Comparison of ENCODE assay signal across 2 cellular contexts in the genomic region with DNA sequence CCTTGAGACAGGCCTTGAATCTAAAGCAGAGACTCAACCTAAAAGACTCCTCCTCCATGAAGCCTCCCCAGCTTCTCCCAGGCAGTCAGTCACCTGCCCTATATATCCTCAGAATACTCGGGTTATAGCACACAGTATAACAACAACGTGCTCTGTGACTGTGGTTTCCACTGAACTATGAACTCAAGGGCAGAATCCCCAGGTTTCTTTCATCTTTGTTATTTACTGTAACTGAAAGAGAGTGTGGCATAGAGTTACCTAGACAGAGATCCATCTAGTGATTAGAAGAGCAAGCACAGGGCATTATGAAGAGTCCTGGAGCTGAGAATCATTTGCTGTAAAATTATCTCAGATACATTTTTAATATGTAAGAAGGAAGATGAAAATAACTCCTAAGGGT.
TF ChIP-seq lines count a peak whose summit lies in the region.

No MANE protein-coding gene starts in this region.

TF ChIP-seq in HepG2, 621 proteins besides CTCF, POLR2A, EP300 and RAD21 (continues in another document):
- no peak for TF ChIP-seq KMT2B (CRISPR knock-in tag; IDR thresholded peaks at IDR 0.05)
- no peak for TF ChIP-seq ZNF282 (IDR thresholded peaks at IDR 0.05; ENCODE audit: partially characterized antibody)
- TF ChIP-seq, protein P1, sequence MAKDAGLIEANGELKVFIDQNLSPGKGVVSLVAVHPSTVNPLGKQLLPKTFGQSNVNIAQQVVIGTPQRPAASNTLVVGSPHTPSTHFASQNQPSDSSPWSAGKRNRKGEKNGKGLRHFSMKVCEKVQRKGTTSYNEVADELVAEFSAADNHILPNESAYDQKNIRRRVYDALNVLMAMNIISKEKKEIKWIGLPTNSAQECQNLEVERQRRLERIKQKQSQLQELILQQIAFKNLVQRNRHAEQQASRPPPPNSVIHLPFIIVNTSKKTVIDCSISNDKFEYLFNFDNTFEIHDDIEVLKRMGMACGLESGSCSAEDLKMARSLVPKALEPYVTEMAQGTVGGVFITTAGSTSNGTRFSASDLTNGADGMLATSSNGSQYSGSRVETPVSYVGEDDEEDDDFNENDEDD (CRISPR knock-in tag; IDR thresholded peaks at IDR 0.05; ENCODE audit: borderline replicate concordance): no peak
- TF ChIP-seq PRPF4 (IDR thresholded peaks at IDR 0.05; ENCODE audit: low read depth, low read length, poor library complexity, severe bottlenecking): no peak
- TF ChIP-seq SP1 (IDR thresholded peaks at IDR 0.05): no peak
- TF ChIP-seq SP1 (CRISPR knock-in tag; IDR thresholded peaks at IDR 0.05): no peak
- TF ChIP-seq, protein P2, sequence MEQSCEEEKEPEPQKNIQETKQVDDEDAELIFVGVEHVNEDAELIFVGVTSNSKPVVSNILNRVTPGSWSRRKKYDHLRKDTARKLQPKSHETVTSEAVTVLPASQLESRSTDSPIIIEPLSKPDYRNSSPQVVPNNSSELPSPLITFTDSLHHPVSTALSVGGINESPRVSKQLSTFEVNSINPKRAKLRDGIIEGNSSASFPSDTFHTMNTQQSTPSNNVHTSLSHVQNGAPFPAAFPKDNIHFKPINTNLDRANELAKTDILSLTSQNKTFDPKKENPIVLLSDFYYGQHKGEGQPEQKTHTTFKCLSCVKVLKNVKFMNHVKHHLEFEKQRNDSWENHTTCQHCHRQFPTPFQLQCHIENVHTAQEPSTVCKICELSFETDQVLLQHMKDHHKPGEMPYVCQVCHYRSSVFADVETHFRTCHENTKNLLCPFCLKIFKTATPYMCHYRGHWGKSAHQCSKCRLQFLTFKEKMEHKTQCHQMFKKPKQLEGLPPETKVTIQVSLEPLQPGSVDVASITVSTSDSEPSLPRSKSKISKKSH (CRISPR knock-in tag; IDR thresholded peaks at IDR 0.05; ENCODE audit: borderline replicate concordance): no peak
- TF ChIP-seq NONO (IDR thresholded peaks at IDR 0.05): no peak
- no peak for TF ChIP-seq NONO (CRISPR knock-in tag; conservative IDR thresholded peaks at IDR 0.05)
- no peak for TF ChIP-seq ZNF496 (CRISPR knock-in tag; IDR thresholded peaks at IDR 0.05; ENCODE audit: insufficient replicate concordance)
- TF ChIP-seq BCL6 (CRISPR knock-in tag; IDR thresholded peaks at IDR 0.05): peak; percentile 61
- TF ChIP-seq, protein P3, sequence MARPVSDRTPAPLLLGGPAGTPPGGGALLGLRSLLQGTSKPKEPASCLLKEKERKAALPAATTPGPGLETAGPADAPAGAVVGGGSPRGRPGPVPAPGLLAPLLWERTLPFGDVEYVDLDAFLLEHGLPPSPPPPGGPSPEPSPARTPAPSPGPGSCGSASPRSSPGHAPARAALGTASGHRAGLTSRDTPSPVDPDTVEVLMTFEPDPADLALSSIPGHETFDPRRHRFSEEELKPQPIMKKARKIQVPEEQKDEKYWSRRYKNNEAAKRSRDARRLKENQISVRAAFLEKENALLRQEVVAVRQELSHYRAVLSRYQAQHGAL (CRISPR knock-in tag; IDR thresholded peaks at IDR 0.05; ENCODE audit: not compliant biosample characterization): no peak
- TF ChIP-seq GLI4 (CRISPR knock-in tag; IDR thresholded peaks at IDR 0.05; ENCODE audit: borderline replicate concordance): no peak
- TF ChIP-seq, protein P4, sequence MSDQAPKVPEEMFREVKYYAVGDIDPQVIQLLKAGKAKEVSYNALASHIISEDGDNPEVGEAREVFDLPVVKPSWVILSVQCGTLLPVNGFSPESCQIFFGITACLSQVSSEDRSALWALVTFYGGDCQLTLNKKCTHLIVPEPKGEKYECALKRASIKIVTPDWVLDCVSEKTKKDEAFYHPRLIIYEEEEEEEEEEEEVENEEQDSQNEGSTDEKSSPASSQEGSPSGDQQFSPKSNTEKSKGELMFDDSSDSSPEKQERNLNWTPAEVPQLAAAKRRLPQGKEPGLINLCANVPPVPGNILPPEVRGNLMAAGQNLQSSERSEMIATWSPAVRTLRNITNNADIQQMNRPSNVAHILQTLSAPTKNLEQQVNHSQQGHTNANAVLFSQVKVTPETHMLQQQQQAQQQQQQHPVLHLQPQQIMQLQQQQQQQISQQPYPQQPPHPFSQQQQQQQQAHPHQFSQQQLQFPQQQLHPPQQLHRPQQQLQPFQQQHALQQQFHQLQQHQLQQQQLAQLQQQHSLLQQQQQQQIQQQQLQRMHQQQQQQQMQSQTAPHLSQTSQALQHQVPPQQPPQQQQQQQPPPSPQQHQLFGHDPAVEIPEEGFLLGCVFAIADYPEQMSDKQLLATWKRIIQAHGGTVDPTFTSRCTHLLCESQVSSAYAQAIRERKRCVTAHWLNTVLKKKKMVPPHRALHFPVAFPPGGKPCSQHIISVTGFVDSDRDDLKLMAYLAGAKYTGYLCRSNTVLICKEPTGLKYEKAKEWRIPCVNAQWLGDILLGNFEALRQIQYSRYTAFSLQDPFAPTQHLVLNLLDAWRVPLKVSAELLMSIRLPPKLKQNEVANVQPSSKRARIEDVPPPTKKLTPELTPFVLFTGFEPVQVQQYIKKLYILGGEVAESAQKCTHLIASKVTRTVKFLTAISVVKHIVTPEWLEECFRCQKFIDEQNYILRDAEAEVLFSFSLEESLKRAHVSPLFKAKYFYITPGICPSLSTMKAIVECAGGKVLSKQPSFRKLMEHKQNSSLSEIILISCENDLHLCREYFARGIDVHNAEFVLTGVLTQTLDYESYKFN (CRISPR knock-in tag; conservative IDR thresholded peaks at IDR 0.05): 0 out of 2 replicates have a peak, but pooled peaks have one; percentile 15
- TF ChIP-seq, protein P5, sequence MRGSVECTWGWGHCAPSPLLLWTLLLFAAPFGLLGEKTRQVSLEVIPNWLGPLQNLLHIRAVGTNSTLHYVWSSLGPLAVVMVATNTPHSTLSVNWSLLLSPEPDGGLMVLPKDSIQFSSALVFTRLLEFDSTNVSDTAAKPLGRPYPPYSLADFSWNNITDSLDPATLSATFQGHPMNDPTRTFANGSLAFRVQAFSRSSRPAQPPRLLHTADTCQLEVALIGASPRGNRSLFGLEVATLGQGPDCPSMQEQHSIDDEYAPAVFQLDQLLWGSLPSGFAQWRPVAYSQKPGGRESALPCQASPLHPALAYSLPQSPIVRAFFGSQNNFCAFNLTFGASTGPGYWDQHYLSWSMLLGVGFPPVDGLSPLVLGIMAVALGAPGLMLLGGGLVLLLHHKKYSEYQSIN (CRISPR knock-in tag; IDR thresholded peaks at IDR 0.05; ENCODE audit: borderline replicate concordance): no peak
- TF ChIP-seq KLF15 (CRISPR knock-in tag; IDR thresholded peaks at IDR 0.05; ENCODE audit: borderline replicate concordance): no peak
- no peak for TF ChIP-seq JDP2 (CRISPR knock-in tag; IDR thresholded peaks at IDR 0.05; ENCODE audit: borderline replicate concordance)
- TF ChIP-seq YEATS4 (CRISPR knock-in tag; IDR thresholded peaks at IDR 0.05; ENCODE audit: borderline replicate concordance): no peak
- no peak for TF ChIP-seq DR1 (CRISPR knock-in tag; IDR thresholded peaks at IDR 0.05)
- TF ChIP-seq TCF7 (IDR thresholded peaks at IDR 0.05; ENCODE audit: low read depth): peak; percentile 27; the same call in 1 of the 2 replicates

TF ChIP-seq in GM23338, 12 proteins besides CTCF, POLR2A, EP300 and RAD21:
- TF ChIP-seq, protein P6, sequence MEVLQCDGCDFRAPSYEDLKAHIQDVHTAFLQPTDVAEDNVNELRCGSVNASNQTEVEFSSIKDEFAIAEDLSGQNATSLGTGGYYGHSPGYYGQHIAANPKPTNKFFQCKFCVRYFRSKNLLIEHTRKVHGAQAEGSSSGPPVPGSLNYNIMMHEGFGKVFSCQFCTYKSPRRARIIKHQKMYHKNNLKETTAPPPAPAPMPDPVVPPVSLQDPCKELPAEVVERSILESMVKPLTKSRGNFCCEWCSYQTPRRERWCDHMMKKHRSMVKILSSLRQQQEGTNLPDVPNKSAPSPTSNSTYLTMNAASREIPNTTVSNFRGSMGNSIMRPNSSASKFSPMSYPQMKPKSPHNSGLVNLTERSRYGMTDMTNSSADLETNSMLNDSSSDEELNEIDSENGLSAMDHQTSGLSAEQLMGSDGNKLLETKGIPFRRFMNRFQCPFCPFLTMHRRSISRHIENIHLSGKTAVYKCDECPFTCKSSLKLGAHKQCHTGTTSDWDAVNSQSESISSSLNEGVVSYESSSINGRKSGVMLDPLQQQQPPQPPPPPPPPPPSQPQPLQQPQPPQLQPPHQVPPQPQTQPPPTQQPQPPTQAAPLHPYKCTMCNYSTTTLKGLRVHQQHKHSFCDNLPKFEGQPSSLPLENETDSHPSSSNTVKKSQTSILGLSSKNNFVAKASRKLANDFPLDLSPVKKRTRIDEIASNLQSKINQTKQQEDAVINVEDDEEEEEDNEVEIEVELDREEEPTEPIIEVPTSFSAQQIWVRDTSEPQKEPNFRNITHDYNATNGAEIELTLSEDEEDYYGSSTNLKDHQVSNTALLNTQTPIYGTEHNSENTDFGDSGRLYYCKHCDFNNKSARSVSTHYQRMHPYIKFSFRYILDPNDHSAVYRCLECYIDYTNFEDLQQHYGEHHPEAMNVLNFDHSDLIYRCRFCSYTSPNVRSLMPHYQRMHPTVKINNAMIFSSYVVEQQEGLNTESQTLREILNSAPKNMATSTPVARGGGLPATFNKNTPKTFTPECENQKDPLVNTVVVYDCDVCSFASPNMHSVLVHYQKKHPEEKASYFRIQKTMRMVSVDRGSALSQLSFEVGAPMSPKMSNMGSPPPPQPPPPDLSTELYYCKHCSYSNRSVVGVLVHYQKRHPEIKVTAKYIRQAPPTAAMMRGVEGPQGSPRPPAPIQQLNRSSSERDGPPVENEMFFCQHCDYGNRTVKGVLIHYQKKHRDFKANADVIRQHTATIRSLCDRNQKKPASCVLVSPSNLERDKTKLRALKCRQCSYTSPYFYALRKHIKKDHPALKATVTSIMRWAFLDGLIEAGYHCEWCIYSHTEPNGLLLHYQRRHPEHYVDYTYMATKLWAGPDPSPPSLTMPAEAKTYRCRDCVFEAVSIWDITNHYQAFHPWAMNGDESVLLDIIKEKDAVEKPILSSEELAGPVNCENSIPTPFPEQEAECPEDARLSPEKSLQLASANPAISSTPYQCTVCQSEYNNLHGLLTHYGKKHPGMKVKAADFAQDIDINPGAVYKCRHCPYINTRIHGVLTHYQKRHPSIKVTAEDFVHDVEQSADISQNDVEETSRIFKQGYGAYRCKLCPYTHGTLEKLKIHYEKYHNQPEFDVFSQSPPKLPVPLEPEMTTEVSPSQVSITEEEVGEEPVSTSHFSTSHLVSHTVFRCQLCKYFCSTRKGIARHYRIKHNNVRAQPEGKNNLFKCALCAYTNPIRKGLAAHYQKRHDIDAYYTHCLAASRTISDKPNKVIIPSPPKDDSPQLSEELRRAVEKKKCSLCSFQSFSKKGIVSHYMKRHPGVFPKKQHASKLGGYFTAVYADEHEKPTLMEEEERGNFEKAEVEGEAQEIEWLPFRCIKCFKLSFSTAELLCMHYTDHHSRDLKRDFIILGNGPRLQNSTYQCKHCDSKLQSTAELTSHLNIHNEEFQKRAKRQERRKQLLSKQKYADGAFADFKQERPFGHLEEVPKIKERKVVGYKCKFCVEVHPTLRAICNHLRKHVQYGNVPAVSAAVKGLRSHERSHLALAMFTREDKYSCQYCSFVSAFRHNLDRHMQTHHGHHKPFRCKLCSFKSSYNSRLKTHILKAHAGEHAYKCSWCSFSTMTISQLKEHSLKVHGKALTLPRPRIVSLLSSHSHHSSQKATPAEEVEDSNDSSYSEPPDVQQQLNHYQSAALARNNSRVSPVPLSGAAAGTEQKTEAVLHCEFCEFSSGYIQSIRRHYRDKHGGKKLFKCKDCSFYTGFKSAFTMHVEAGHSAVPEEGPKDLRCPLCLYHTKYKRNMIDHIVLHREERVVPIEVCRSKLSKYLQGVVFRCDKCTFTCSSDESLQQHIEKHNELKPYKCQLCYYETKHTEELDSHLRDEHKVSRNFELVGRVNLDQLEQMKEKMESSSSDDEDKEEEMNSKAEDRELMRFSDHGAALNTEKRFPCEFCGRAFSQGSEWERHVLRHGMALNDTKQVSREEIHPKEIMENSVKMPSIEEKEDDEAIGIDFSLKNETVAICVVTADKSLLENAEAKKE (CRISPR knock-in tag; IDR thresholded peaks at IDR 0.05): no peak
- TF ChIP-seq POLR2AphosphoS5 (IDR thresholded peaks at IDR 0.05; ENCODE audit: low read depth) (no peak), ZNF331 (CRISPR knock-in tag; IDR thresholded peaks at IDR 0.05; ENCODE audit: low read depth) (no peak), STAT1 (IDR thresholded peaks at IDR 0.05; ENCODE audit: unreplicated experiment) (no peak), NANOG (IDR thresholded peaks at IDR 0.05; ENCODE audit: borderline replicate concordance) (no peak), JUNB (IDR thresholded peaks at IDR 0.05; ENCODE audit: unreplicated experiment) (no peak), ZNF114 (CRISPR knock-in tag; IDR thresholded peaks at IDR 0.05) (no peak), EZH2phosphoT487 (IDR thresholded peaks at IDR 0.05; ENCODE audit: unreplicated experiment) (no peak), CREB1 (CRISPR knock-in tag; IDR thresholded peaks at IDR 0.05; ENCODE audit: low read depth) (no peak), EZH2 (IDR thresholded peaks at IDR 0.05; ENCODE audit: low read depth, unreplicated experiment) (no peak)
- TF ChIP-seq, protein P7, sequence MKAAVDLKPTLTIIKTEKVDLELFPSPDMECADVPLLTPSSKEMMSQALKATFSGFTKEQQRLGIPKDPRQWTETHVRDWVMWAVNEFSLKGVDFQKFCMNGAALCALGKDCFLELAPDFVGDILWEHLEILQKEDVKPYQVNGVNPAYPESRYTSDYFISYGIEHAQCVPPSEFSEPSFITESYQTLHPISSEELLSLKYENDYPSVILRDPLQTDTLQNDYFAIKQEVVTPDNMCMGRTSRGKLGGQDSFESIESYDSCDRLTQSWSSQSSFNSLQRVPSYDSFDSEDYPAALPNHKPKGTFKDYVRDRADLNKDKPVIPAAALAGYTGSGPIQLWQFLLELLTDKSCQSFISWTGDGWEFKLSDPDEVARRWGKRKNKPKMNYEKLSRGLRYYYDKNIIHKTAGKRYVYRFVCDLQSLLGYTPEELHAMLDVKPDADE (IDR thresholded peaks at IDR 0.05): no peak
- TF ChIP-seq, protein P8, sequence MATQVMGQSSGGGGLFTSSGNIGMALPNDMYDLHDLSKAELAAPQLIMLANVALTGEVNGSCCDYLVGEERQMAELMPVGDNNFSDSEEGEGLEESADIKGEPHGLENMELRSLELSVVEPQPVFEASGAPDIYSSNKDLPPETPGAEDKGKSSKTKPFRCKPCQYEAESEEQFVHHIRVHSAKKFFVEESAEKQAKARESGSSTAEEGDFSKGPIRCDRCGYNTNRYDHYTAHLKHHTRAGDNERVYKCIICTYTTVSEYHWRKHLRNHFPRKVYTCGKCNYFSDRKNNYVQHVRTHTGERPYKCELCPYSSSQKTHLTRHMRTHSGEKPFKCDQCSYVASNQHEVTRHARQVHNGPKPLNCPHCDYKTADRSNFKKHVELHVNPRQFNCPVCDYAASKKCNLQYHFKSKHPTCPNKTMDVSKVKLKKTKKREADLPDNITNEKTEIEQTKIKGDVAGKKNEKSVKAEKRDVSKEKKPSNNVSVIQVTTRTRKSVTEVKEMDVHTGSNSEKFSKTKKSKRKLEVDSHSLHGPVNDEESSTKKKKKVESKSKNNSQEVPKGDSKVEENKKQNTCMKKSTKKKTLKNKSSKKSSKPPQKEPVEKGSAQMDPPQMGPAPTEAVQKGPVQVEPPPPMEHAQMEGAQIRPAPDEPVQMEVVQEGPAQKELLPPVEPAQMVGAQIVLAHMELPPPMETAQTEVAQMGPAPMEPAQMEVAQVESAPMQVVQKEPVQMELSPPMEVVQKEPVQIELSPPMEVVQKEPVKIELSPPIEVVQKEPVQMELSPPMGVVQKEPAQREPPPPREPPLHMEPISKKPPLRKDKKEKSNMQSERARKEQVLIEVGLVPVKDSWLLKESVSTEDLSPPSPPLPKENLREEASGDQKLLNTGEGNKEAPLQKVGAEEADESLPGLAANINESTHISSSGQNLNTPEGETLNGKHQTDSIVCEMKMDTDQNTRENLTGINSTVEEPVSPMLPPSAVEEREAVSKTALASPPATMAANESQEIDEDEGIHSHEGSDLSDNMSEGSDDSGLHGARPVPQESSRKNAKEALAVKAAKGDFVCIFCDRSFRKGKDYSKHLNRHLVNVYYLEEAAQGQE (IDR thresholded peaks at IDR 0.05; ENCODE audit: unreplicated experiment): no peak
TF ChIP-seq in GM23338: peak in this region for 0.
